Comparison of ENCODE assay signal across 8 cellular contexts in genomic region chr14:55191101-55191880, GRCh38. TPM values are rescaled to one million over a fixed set of nuclear protein-coding genes. Genes with fewer than 3 reads are reported as not detected.
DNase-seq lines count a peak whose midpoint lies in the region; ATAC-seq and TF ChIP-seq lines count a peak whose summit lies in the region.

TSS of gene DLGAP5 (minus strand) at chr14:55191585. CDS start at chr14:55189179, 2,406 bp downstream.

- TF ChIP-seq EP300 in Ishikawa (IDR thresholded peaks at IDR 0.05; ENCODE audit: borderline replicate concordance): no peak

- H3K4me3 ChIP-seq in mucosa of descending colon: peak within 1 kb of the TSS; percentile 12

- TF ChIP-seq CTCF in mucosa of descending colon (IDR thresholded peaks at IDR 0.05): no peak

- intact Hi-C loops in mucosa of descending colon (cut with DNase I, micrococcal nuclease): no loop called here

- DNase-seq in DMS153 treated with DMSO at 0.1 percent for 48 hours (lab: John Stamatoyannopoulos, UW; ENCODE audit: unreplicated experiment) (peak; percentile 94), OCI-M2 (lab: John Stamatoyannopoulos, UW; ENCODE audit: unreplicated experiment) (peak; percentile 88), activated T-cell treated with anti-CD3 and anti-CD28 coated beads for 24 hours (ENCODE audit: low read depth) (peak; percentile 87), epithelial cell of prostate (ENCODE audit: low read depth, low spot score) (peak; percentile 76), mucosa of descending colon (peak; percentile 93 to 95 (median 95))
- peak; percentile 61 to 75 for DNase-seq in stimulated activated CD8-positive, alpha-beta memory T cell treated with anti-CD3 and anti-CD28 coated beads, Interleukin-4, amount 100 ng/mL, for 1 hour (ENCODE audit: low read depth in 2 of 2, low spot score in 1 of 2)

- ATAC-seq in GM21619 (IDR thresholded peaks at IDR 0.05; ENCODE audit: unreplicated experiment) (peak; percentile 97), mucosa of descending colon (peak; percentile 99)

- no peaks in the 10 kb centered on the region for H3K36me3 ChIP-seq in mucosa of descending colon (ENCODE audit: low read depth)

- no peak for TF ChIP-seq RAD21 in Ishikawa (IDR thresholded peaks at IDR 0.05; ENCODE audit: low read depth)

- H3K9me3 ChIP-seq in mucosa of descending colon: no peaks in the 10 kb centered on the region

- H3K4me1 ChIP-seq in mucosa of descending colon (ENCODE audit: low read depth): peaks cover 8% of the 10 kb centered on the region

- H3K27ac ChIP-seq in epithelial cell of prostate: no peak within 1 kb of the TSS

TF ChIP-seq in Ishikawa, 13 proteins besides CTCF, POLR2A, EP300 and RAD21:
- TF ChIP-seq REST (IDR thresholded peaks at IDR 0.05; ENCODE audit: low read depth) (no peak), FOXM1 (IDR thresholded peaks at IDR 0.05; ENCODE audit: borderline replicate concordance, low read depth) (peak; percentile 92), ZBTB7A (IDR thresholded peaks at IDR 0.05; ENCODE audit: low read depth) (0 out of 2 replicates have a peak, but pooled peaks have one; percentile 28), NFIC (IDR thresholded peaks at IDR 0.05) (no peak), TAF1 (IDR thresholded peaks at IDR 0.05; ENCODE audit: low read depth) (peak; percentile 71), MAX (IDR thresholded peaks at IDR 0.05) (peak; percentile 47; the same call in 1 of the 2 replicates)

RNA-seq across cellular contexts. Expression of gene DLGAP5, which starts in this region (rescaled TPM):
- total RNA-seq in mucosa of descending colon: 10 to 100 TPM in 1 of 3 donors, 1 to 10 TPM in 2; 2.0 to 13.7 (median 3.3) TPM
